10 cellular contexts compared by ENCODE assay signal in genomic region chrX:153948847-153949819, GRCh38. TPM values are rescaled to one million over a fixed set of nuclear protein-coding genes. Genes with fewer than 3 reads are reported as not detected.
DNase-seq lines count a peak whose midpoint lies in the region; ATAC-seq and TF ChIP-seq lines count a peak whose summit lies in the region.
"Had no signal": no experiment of that assay in that cellular context is flagged by ENCODE, and none has a peak within 500 bp of the region (broad histone marks: within the 10 kb centered on the region; RNA-seq: fewer than 3 reads in every experiment).

No MANE protein-coding gene starts in this region.

- no peak overlapping the region for H3K27ac Mint-ChIP-seq in stimulated activated memory B cell treated with anti-CD40 and anti-IgM and Interleukin-4, amounts not matched to agents 10 μg/mL and 1 μg/mL and 100 μg/mL, for 72 hours

- H3K36me3 Mint-ChIP-seq in stimulated activated memory B cell treated with anti-CD40 and anti-IgM and Interleukin-4, amounts not matched to agents 10 μg/mL and 1 μg/mL and 100 μg/mL, for 72 hours, result peaks cover 17% of the 10 kb centered on the region

- H3K4me1 Mint-ChIP-seq in stimulated activated memory B cell treated with anti-CD40 and anti-IgM and Interleukin-4, amounts not matched to agents 10 μg/mL and 1 μg/mL and 100 μg/mL, for 72 hours, result peaks cover 7% of the 10 kb centered on the region

- H3K4me3 ChIP-seq in HEK293 (ENCODE audit: low read depth, low read length) (no peak overlapping the region), SK-N-MC (no peak overlapping the region), esophagus squamous epithelium (no peak overlapping the region), gastrocnemius medialis (no peak overlapping the region)

- intact Hi-C loops in esophagus squamous epithelium (cut with DNase I), result loop anchor here (5.0 kb wide), 1 partner anchor 182 kb away; no protein-coding TSS in a partner anchor
- intact Hi-C loops in gastrocnemius medialis (cut with DNase I; ENCODE audit: low total_unique reads), result no loop called here

- 57 to 68% methylated on average over 1 to 11 of the region's 30 CpGs for WGBS in esophagus squamous epithelium, 2 donors

- no peak overlapping the region for H3K9ac ChIP-seq in SK-N-MC (ENCODE audit: insufficient read length)

- no peaks in the 10 kb centered on the region for H3K9me3 ChIP-seq in HEK293 (ENCODE audit: control insufficient read depth, insufficient read depth, low read depth, low read length)
- no peaks in the 10 kb centered on the region for H3K9me3 ChIP-seq in SK-N-MC (ENCODE audit: low read depth, low read length)
- H3K9me3 ChIP-seq in esophagus squamous epithelium, result no peaks in the 10 kb centered on the region
- H3K9me3 ChIP-seq in gastrocnemius medialis, result no peaks in the 10 kb centered on the region

- H3K4me1 ChIP-seq in HEK293 (ENCODE audit: control insufficient read depth, insufficient read depth, low read length), result no peaks in the 10 kb centered on the region; the same call in 1 of the 2 replicates
- peaks cover 0 to 36% (median 0%) of the 10 kb centered on the region in 3 donors for H3K4me1 ChIP-seq in esophagus squamous epithelium
- no peaks in the 10 kb centered on the region for H3K4me1 ChIP-seq in gastrocnemius medialis

- POLR2A ChIA-PET in HEK293 (lab: Yijun Ruan, JAX), result interaction anchor here (1.0 to 5.2 kb wide), 4 partner anchors 17 to 22 kb away, joined by 3 to 24 read pairs (median 3); partner anchors contain the start of genes HCFC1 and TMEM187

- no peaks in the 10 kb centered on the region for H3K27me3 ChIP-seq in esophagus squamous epithelium
- H3K27me3 ChIP-seq in gastrocnemius medialis, result no peaks in the 10 kb centered on the region

- no peak overlapping the region for H3K4me3 Mint-ChIP-seq in stimulated activated memory B cell treated with anti-CD40 and anti-IgM and Interleukin-4, amounts not matched to agents 10 μg/mL and 1 μg/mL and 100 μg/mL, for 72 hours

- CTCF ChIA-PET in HEK293 (lab: Yijun Ruan, JAX), result interaction anchor here (0.6 to 10.9 kb wide), 17 partner anchors 9 to 745 kb away, joined by 3 to 267 read pairs (median 4); partner anchors contain the start of genes ARHGAP4, HCFC1, NAA10 and PLXNB3

- ATAC-seq in gastrocnemius medialis, result no peak
- ATAC-seq in stimulated activated memory B cell treated with anti-CD40 and anti-IgM and Interleukin-4, amounts not matched to agents 10 μg/mL and 1 μg/mL and 100 μg/mL, for 72 hours, result no peak

- in situ Hi-C loops in gastrocnemius medialis (cut with MboI; ENCODE audit: low sequenced_read_pairs in 4 of 4), result loop anchor here in 1 of 4 donors (25.0 kb wide), 1 partner anchor 162 kb away; the partner anchor contains the start of genes IDH3G, SRPK3 and SSR4

- TF ChIP-seq POLR2A in esophagus squamous epithelium (IDR thresholded peaks at IDR 0.05), result no peak
- TF ChIP-seq POLR2A in gastrocnemius medialis (IDR thresholded peaks at IDR 0.05), result no peak

- no peak for TF ChIP-seq CTCF in HEK293 (tag by site-specific recombination; IDR thresholded peaks at IDR 0.05)
- no peak for TF ChIP-seq CTCF in esophagus squamous epithelium (IDR thresholded peaks at IDR 0.05)
- TF ChIP-seq CTCF in gastrocnemius medialis (IDR thresholded peaks at IDR 0.05 in 4 of 5, conservative IDR thresholded peaks at IDR 0.05 in 1 of 5), result no peak

- no peaks in the 10 kb centered on the region for H3K27me3 Mint-ChIP-seq in stimulated activated memory B cell treated with anti-CD40 and anti-IgM and Interleukin-4, amounts not matched to agents 10 μg/mL and 1 μg/mL and 100 μg/mL, for 72 hours

- DNase-seq in SK-N-MC (ENCODE audit: low read depth, low spot score) (no peak), esophagus squamous epithelium (lab: John Stamatoyannopoulos, UW) (no peak), gastrocnemius medialis (no peak), activated gamma-delta T cell (lab: John Stamatoyannopoulos, UW) (no peak), NCI-H526 treated with DMSO at 0.1 percent for 48 hours (lab: John Stamatoyannopoulos, UW) (no peak)
- DNase-seq: DMS153, kidney glomerular epithelial cell, NCI-H69 had no signal

- H3K9me3 Mint-ChIP-seq in stimulated activated memory B cell treated with anti-CD40 and anti-IgM and Interleukin-4, amounts not matched to agents 10 μg/mL and 1 μg/mL and 100 μg/mL, for 72 hours, result no peaks in the 10 kb centered on the region

- H3K36me3 ChIP-seq in HEK293 (ENCODE audit: control insufficient read depth in 2 of 2, insufficient read depth in 1 of 2, low read length in 2 of 2) (peaks cover 26 to 65% of the 10 kb centered on the region in 2 experiments), SK-N-MC (ENCODE audit: insufficient read depth, low read length) (peaks cover 47% of the 10 kb centered on the region), esophagus squamous epithelium (peaks cover 19 to 55% (median 30%) of the 10 kb centered on the region in 3 donors), gastrocnemius medialis (peaks cover 0 to 50% of the 10 kb centered on the region in 2 donors)

- H3K27ac ChIP-seq in HEK293 (ENCODE audit: extremely low read depth, low read depth, low read length), result no peak overlapping the region
- H3K27ac ChIP-seq in SK-N-MC, result peak overlapping the region; percentile 63
- peak overlapping the region; percentile 5 to 77 (median 58) for H3K27ac ChIP-seq in esophagus squamous epithelium
- peak overlapping the region; percentile 1 to 50 (median 20) for H3K27ac ChIP-seq in gastrocnemius medialis

TF ChIP-seq in HEK293, 187 proteins besides CTCF, POLR2A, EP300 and RAD21:
- no peak for TF ChIP-seq KLF10 (tag by site-specific recombination; IDR thresholded peaks at IDR 0.05)
- TF ChIP-seq ZNF654 (tag by site-specific recombination; IDR thresholded peaks at IDR 0.05; ENCODE audit: low read depth), result no peak
- TF ChIP-seq KLF1 (tag by site-specific recombination; IDR thresholded peaks at IDR 0.05), result peak; percentile 64; the same call in 1 of the 2 replicates
- 0 out of 2 replicates have a peak, but pooled peaks have one; percentile 22 for TF ChIP-seq KLF8 (tag by site-specific recombination; IDR thresholded peaks at IDR 0.05)
- peak; percentile 93 for TF ChIP-seq ZNF341 (tag by site-specific recombination; IDR thresholded peaks at IDR 0.05; ENCODE audit: low read depth)
- no peak for TF ChIP-seq ZNF510 (tag by site-specific recombination; IDR thresholded peaks at IDR 0.05; ENCODE audit: insufficient replicate concordance)
- TF ChIP-seq ZFHX2 (tag by site-specific recombination; conservative IDR thresholded peaks at IDR 0.05), result peak; percentile 19; the same call in 1 of the 2 replicates
- peak; percentile 73 for TF ChIP-seq HIC1 (tag by site-specific recombination; IDR thresholded peaks at IDR 0.05)
- TF ChIP-seq SP2 (tag by site-specific recombination; IDR thresholded peaks at IDR 0.05), result peak; percentile 56
- TF ChIP-seq ZNF292 (tag by site-specific recombination; IDR thresholded peaks at IDR 0.05; ENCODE audit: borderline replicate concordance, low read depth), result no peak
- TF ChIP-seq GLIS2 (tag by site-specific recombination; IDR thresholded peaks at IDR 0.05), result peak; percentile 54
- no peak for TF ChIP-seq ZNF140 (tag by site-specific recombination; IDR thresholded peaks at IDR 0.05)
- no peak for TF ChIP-seq ZNF513 (tag by site-specific recombination; IDR thresholded peaks at IDR 0.05)
- TF ChIP-seq ZNF133 (tag by site-specific recombination; IDR thresholded peaks at IDR 0.05), result no peak

RNA-seq across cellular contexts. Expression of gene RENBP, which starts 4.7 kb away (rescaled TPM):
- total RNA-seq in esophagus squamous epithelium (1 to 10 TPM in 2 of 4 donors, under 1 TPM in 1, not detected in 1; 0.45 to 7.6 (median 3.1) TPM), gastrocnemius medialis (1 to 10 TPM; 1.8 to 2.6 (median 2.0) TPM)

RNA-seq across cellular contexts. Expression of gene NAA10, which starts 14.3 kb away (rescaled TPM):
- total RNA-seq in esophagus squamous epithelium (10 to 100 TPM; 42.5 to 92.5 (median 87.6) TPM), gastrocnemius medialis (100 to 1,000 TPM in 2 of 4 donors, 10 to 100 TPM in 2; 76.3 to 175 (median 111) TPM)

RNA-seq across cellular contexts. Expression of gene HCFC1, which starts 22.5 kb away (rescaled TPM):
- total RNA-seq in esophagus squamous epithelium, result 10 to 100 TPM; 22.2 to 54.0 (median 37.0) TPM
- 10 to 100 TPM; 15.9 to 56.4 (median 51.8) TPM for total RNA-seq in gastrocnemius medialis

RNA-seq across cellular contexts. Expression of gene ARHGAP4, which starts 23.1 kb away (rescaled TPM):
- total RNA-seq in esophagus squamous epithelium (10 to 100 TPM in 1 of 4 donors, 1 to 10 TPM in 3; 3.9 to 18.3 (median 7.6) TPM), gastrocnemius medialis (10 to 100 TPM in 1 of 4 donors, 1 to 10 TPM in 3; 2.6 to 10.7 (median 4.4) TPM)

RNA-seq across cellular contexts. Expression of gene TMEM187, which starts 23.4 kb away (rescaled TPM):
- total RNA-seq in esophagus squamous epithelium (1 to 10 TPM; 2.5 to 4.1 (median 3.8) TPM), gastrocnemius medialis (1 to 10 TPM; 1.3 to 8.6 (median 3.8) TPM)
